In the genomic region with DNA sequence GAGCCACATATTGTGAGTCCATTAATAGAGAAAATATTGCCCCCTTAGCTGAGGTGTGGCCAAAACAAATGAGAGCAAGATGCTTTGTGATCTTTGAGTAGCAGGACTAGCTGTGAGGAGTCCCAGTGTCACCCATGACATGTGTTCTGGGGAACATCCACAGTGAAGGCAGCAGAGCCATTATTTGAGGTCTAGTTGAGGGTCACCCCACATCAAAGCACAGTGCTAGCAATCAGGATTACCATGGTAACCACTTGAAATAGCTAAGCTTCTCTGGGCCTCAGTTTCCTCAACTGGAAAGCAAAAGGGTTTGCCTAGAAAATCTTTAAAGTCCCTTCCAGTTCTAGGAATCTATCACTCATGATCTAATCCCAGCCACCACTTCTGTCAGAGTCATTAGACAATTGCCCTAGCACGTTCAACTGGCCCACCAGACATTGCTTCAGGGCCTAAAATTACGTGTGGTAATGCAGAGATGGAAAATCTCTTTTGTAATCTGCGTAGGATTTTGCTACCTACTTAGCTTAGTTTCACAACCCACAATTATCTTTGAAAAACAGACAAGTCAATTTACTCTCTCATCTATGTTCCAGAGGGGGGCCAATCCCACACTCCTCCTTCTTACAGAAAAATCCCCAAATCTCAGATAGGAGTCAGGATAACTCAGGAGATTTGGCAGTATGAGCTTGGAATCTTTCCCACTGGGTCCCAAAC, we compare ENCODE assay signal across 17 cellular contexts.
DNase-seq lines count a peak whose midpoint lies in the region; ATAC-seq, FAIRE-seq and TF ChIP-seq lines count a peak whose summit lies in the region.
"Had no signal": no experiment of that assay in that cellular context is flagged by ENCODE, and none has a peak within 500 bp of the region (broad histone marks: within the 10 kb centered on the region; RNA-seq: fewer than 3 reads in every experiment).

No MANE protein-coding gene starts in this region.

- peak; percentile 27 for ATAC-seq in activated CD4-positive, alpha-beta T cell treated with anti-CD3 and anti-CD28 coated beads for 36 hours
- no peak for ATAC-seq in HG02798 (IDR thresholded peaks at IDR 0.05; ENCODE audit: poor library complexity, unreplicated experiment)
- ATAC-seq: HCT116, left lobe of liver, sciatic nerve had no signal

- peaks cover 4% of the 10 kb centered on the region for H3K9me3 Mint-ChIP-seq in activated CD4-positive, alpha-beta T cell treated with anti-CD3 and anti-CD28 coated beads for 36 hours (ENCODE audit: low read depth)
- H3K9me3 Mint-ChIP-seq in astrocyte (ENCODE audit: unreplicated experiment) = peaks cover 2% of the 10 kb centered on the region
- H3K9me3 Mint-ChIP-seq: nephron had no signal

- H3K4me3 ChIP-seq in astrocyte (ENCODE audit: insufficient read depth, low read depth, low read length) (no peak overlapping the region), trophoblast cell (ENCODE audit: low read depth, low read length) (no peak overlapping the region)
- H3K4me3 ChIP-seq: tibial artery had no signal

- H3K27ac Mint-ChIP-seq in activated CD4-positive, alpha-beta T cell treated with anti-CD3 and anti-CD28 coated beads for 36 hours = no peak overlapping the region
- H3K27ac Mint-ChIP-seq in astrocyte (ENCODE audit: unreplicated experiment) = peak overlapping the region; percentile 22
- H3K27ac Mint-ChIP-seq: activated T-cell treated with anti-CD3 and anti-CD28 coated beads, Interleukin-2, amount 50 U/mL, for 72 hours; nephron had no signal

- peak overlapping the region; percentile 32 for H2BK12ac ChIP-seq in trophoblast cell (ENCODE audit: low read length)

- H3K18ac ChIP-seq in trophoblast cell (ENCODE audit: low read length) = no peak overlapping the region

- H4K20me1 ChIP-seq in astrocyte (ENCODE audit: insufficient read depth, low read length) = no peaks in the 10 kb centered on the region

- peaks cover 11% of the 10 kb centered on the region for H3K4me1 ChIP-seq in astrocyte (ENCODE audit: insufficient read depth, low read length)
- H3K4me1 ChIP-seq in trophoblast cell (ENCODE audit: control insufficient read depth in 1 of 2, insufficient read depth in 2 of 2, low read length in 2 of 2) = peaks cover 5 to 7% of the 10 kb centered on the region in 2 experiments
- H3K4me1 ChIP-seq: tibial artery had no signal

- peak; percentile 15 for DNase-seq in activated CD4-positive, alpha-beta T cell treated with anti-CD3 and anti-CD28 coated beads for 36 hours
- no peak for DNase-seq in activated CD4-positive, alpha-beta T cell treated with anti-CD3 and anti-CD28 coated beads, Interleukin-2, amount 50 U/mL, for 1 hour
- peak; percentile 90 for DNase-seq in NOMO-1 treated with DMSO at 0.1 percent for 48 hours (lab: John Stamatoyannopoulos, UW; ENCODE audit: unreplicated experiment)
- DNase-seq in astrocyte (ENCODE audit: low read depth) = no peak
- peak; percentile 77 to 96 for DNase-seq in trophoblast cell
- no peak for DNase-seq in NCI-H446 (lab: John Stamatoyannopoulos, UW)
- DNase-seq in DMS153 treated with DMSO at 0.1 percent for 48 hours (lab: John Stamatoyannopoulos, UW; ENCODE audit: unreplicated experiment) = no peak
- DNase-seq: activated T-cell treated with anti-CD3 and anti-CD28 coated beads, Interleukin-2, amount 50 U/mL, for 72 hours; cortex of kidney; NCI-H1436 treated with DMSO at 0.1 percent for 48 hours; NCI-H526 treated with DMSO at 0.1 percent for 48 hours; tibial artery had no signal

- no peak overlapping the region for H3K23ac ChIP-seq in trophoblast cell (ENCODE audit: low read length)

- CTCF ChIA-PET in activated CD4-positive, alpha-beta T cell treated with anti-CD3 and anti-CD28 coated beads for 36 hours (lab: Charles Lee) = interaction anchor here (1.0 kb wide), 2 partner anchors 20 to 22 kb away, joined by 3 to 4 read pairs; no protein-coding TSS in a partner anchor

- POLR2A ChIA-PET in activated CD4-positive, alpha-beta T cell treated with anti-CD3 and anti-CD28 coated beads for 36 hours (lab: Charles Lee) = no interaction called here

- intact Hi-C loops in activated CD4-positive, alpha-beta T cell treated with anti-CD3 and anti-CD28 coated beads for 36 hours (cut with DNase I, micrococcal nuclease) = no loop called here

- H2AFZ ChIP-seq in astrocyte (ENCODE audit: low read depth, low read length) = no peak overlapping the region
- H2AFZ ChIP-seq in trophoblast cell (ENCODE audit: insufficient read depth, low read length, poor library complexity) = no peak overlapping the region

- H3K27me3 Mint-ChIP-seq in activated CD4-positive, alpha-beta T cell treated with anti-CD3 and anti-CD28 coated beads for 36 hours = peaks cover 5% of the 10 kb centered on the region
- no peaks in the 10 kb centered on the region for H3K27me3 Mint-ChIP-seq in astrocyte (ENCODE audit: low read depth, unreplicated experiment)

- H3K4me2 ChIP-seq in astrocyte (ENCODE audit: low read length) (no peak overlapping the region), trophoblast cell (ENCODE audit: low read length) (no peak overlapping the region)

- H3K14ac ChIP-seq in trophoblast cell (ENCODE audit: low read length) = peak overlapping the region; percentile 8

- H2BK5ac ChIP-seq in trophoblast cell (ENCODE audit: low read depth, low read length, poor library complexity) = no peak overlapping the region

- FAIRE-seq in astrocyte (lab: Jason Lieb, UNC) = no peak

- peaks cover 38% of the 10 kb centered on the region for H3K4me1 Mint-ChIP-seq in activated CD4-positive, alpha-beta T cell treated with anti-CD3 and anti-CD28 coated beads for 36 hours
- H3K4me1 Mint-ChIP-seq in astrocyte (ENCODE audit: low read depth, unreplicated experiment) = peaks cover 45% of the 10 kb centered on the region
- H3K4me1 Mint-ChIP-seq: nephron had no signal

- no peak overlapping the region for H2AK5ac ChIP-seq in trophoblast cell (ENCODE audit: low read length)

- H3K79me2 ChIP-seq in astrocyte (ENCODE audit: insufficient read depth, low read length) (no peaks in the 10 kb centered on the region), trophoblast cell (ENCODE audit: control insufficient read depth, insufficient read depth, low read length, poor library complexity) (no peaks in the 10 kb centered on the region)

- no peak overlapping the region for H4K8ac ChIP-seq in trophoblast cell (ENCODE audit: low read depth, low read length)

- H2BK120ac ChIP-seq in trophoblast cell (ENCODE audit: insufficient read depth, low read length, poor library complexity) = no peak overlapping the region

- no peak for TF ChIP-seq CTCF in astrocyte (IDR thresholded peaks at IDR 0.05; ENCODE audit: insufficient read depth, low read depth, low read length)

- H4K12ac ChIP-seq in trophoblast cell (ENCODE audit: low read depth, low read length) = no peak overlapping the region

- H3K27ac ChIP-seq in astrocyte (ENCODE audit: low read depth, low read length) = no peak overlapping the region
- no peak overlapping the region for H3K27ac ChIP-seq in trophoblast cell (ENCODE audit: low read depth, low read length)
- H3K27ac ChIP-seq: tibial artery had no signal

- H3K4ac ChIP-seq in trophoblast cell (ENCODE audit: low read depth, low read length) = no peak overlapping the region

- H3K9me3 ChIP-seq in astrocyte (ENCODE audit: insufficient read depth, low read depth, low read length) (no peaks in the 10 kb centered on the region), trophoblast cell (ENCODE audit: insufficient read depth, low read depth, low read length) (peaks cover 3% of the 10 kb centered on the region)
- H3K9me3 ChIP-seq: tibial artery had no signal

- no peaks in the 10 kb centered on the region for H3K36me3 Mint-ChIP-seq in activated CD4-positive, alpha-beta T cell treated with anti-CD3 and anti-CD28 coated beads for 36 hours (ENCODE audit: low read depth)
- no peaks in the 10 kb centered on the region for H3K36me3 Mint-ChIP-seq in astrocyte (ENCODE audit: low read depth, unreplicated experiment)

- WGBS in trophoblast cell (ENCODE audit: extremely low coverage, insufficient coverage, insufficient read length) = no CpG with 5 or more reads among the region's 3 CpGs

- H3K27me3 ChIP-seq in astrocyte (ENCODE audit: insufficient read depth, low read length) (peaks cover 2% of the 10 kb centered on the region), trophoblast cell (ENCODE audit: insufficient read depth, low read length) (no peaks in the 10 kb centered on the region)
- H3K27me3 ChIP-seq: tibial artery had no signal

- peak overlapping the region; percentile 20 for H4K91ac ChIP-seq in trophoblast cell (ENCODE audit: low read depth, low read length)

- H3K79me1 ChIP-seq in trophoblast cell (ENCODE audit: low read length) = no peaks in the 10 kb centered on the region

- H3K36me3 ChIP-seq in astrocyte (ENCODE audit: insufficient read depth, low read length) (no peaks in the 10 kb centered on the region), trophoblast cell (ENCODE audit: control insufficient read depth in 1 of 2, insufficient read depth in 2 of 2, low read length in 2 of 2) (no peaks in the 10 kb centered on the region)
- H3K36me3 ChIP-seq: tibial artery had no signal

- H3K9ac ChIP-seq in astrocyte (ENCODE audit: low read length) (no peak overlapping the region), trophoblast cell (ENCODE audit: low read length) (no peak overlapping the region)

- H3K4me3 Mint-ChIP-seq in activated CD4-positive, alpha-beta T cell treated with anti-CD3 and anti-CD28 coated beads for 36 hours = no peak overlapping the region
- no peak overlapping the region for H3K4me3 Mint-ChIP-seq in astrocyte (ENCODE audit: unreplicated experiment)
- H3K4me3 Mint-ChIP-seq: nephron had no signal

Comparison
In these comparisons a context has a peak if more than half of its experiments do, and no peak if none do; other contexts are left out.
1. DNase-seq: peak in activated CD4-positive, alpha-beta T cell treated with anti-CD3 and anti-CD28 coated beads for 36 hours (single experiment), NOMO-1 treated with DMSO at 0.1 percent for 48 hours (single experiment) and trophoblast cell (2 of 2); none in activated CD4-positive, alpha-beta T cell treated with anti-CD3 and anti-CD28 coated beads, Interleukin-2, amount 50 U/mL, for 1 hour (single experiment), astrocyte (single experiment), NCI-H446 (0 of 2) and DMS153 treated with DMSO at 0.1 percent for 48 hours (single experiment).